In genomic region chr16:81454044-81454443, GRCh38 we compare ENCODE assay signal across 29 cellular contexts.
"Had no signal": no experiment of that assay in that cellular context is flagged by ENCODE, and none has a peak within 500 bp of the region (broad histone marks: within the 10 kb centered on the region; RNA-seq: fewer than 3 reads in every experiment).

No MANE protein-coding gene starts in this region.

- H3K9me3 ChIP-seq: colonic mucosa, gastrocnemius medialis, left ventricle myocardium inferior, pancreas, prostate gland, stomach, thyroid gland had no signal

- H3K27me3 Mint-ChIP-seq: activated CD4-positive, alpha-beta memory T cell treated with anti-CD3 and anti-CD28 coated beads, Interleukin-2, amount 10 ng/mL, durations not matched to agents 7 days and 5 days; activated CD4-positive, alpha-beta T cell treated with anti-CD3 and anti-CD28 coated beads, Interleukin-2, amount 10 ng/mL, durations not matched to agents 7 days and 5 days; activated CD8-positive, alpha-beta memory T cell treated with anti-CD3 and anti-CD28 coated beads, Interleukin-2, amount 10 ng/mL, durations not matched to agents 7 days and 5 days; activated naive CD8-positive, alpha-beta T cell; stimulated activated memory B cell treated with anti-CD40 and anti-IgM and Interleukin-4, amounts not matched to agents 10 μg/mL and 1 μg/mL and 100 μg/mL, for 72 hours had no signal

- H3K4me3 Mint-ChIP-seq: activated CD4-positive, alpha-beta memory T cell treated with anti-CD3 and anti-CD28 coated beads, Interleukin-2, amount 10 ng/mL, durations not matched to agents 7 days and 5 days; activated CD4-positive, alpha-beta T cell treated with anti-CD3 and anti-CD28 coated beads, Interleukin-2, amount 10 ng/mL, durations not matched to agents 7 days and 5 days; activated CD8-positive, alpha-beta memory T cell treated with anti-CD3 and anti-CD28 coated beads, Interleukin-2, amount 10 ng/mL, durations not matched to agents 7 days and 5 days; activated naive CD8-positive, alpha-beta T cell; nephron; stimulated activated memory B cell treated with anti-CD40 and anti-IgM and Interleukin-4, amounts not matched to agents 10 μg/mL and 1 μg/mL and 100 μg/mL, for 72 hours; T-helper 1 cell treated with Interleukin-12 subunit alpha and Interleukin-12 subunit beta and Interleukin-4 antibody, amounts not matched to agents 30 μg/mL and 1 μg/mL, for 36 hours had no signal

- H3K27ac Mint-ChIP-seq: activated CD4-positive, alpha-beta memory T cell treated with anti-CD3 and anti-CD28 coated beads, Interleukin-2, amount 10 ng/mL, durations not matched to agents 7 days and 5 days; activated CD4-positive, alpha-beta T cell treated with anti-CD3 and anti-CD28 coated beads, Interleukin-2, amount 10 ng/mL, durations not matched to agents 7 days and 5 days; activated CD8-positive, alpha-beta memory T cell treated with anti-CD3 and anti-CD28 coated beads, Interleukin-2, amount 10 ng/mL, durations not matched to agents 7 days and 5 days; activated naive CD8-positive, alpha-beta T cell; nephron; T-helper 1 cell treated with Interleukin-12 subunit alpha and Interleukin-12 subunit beta and Interleukin-4 antibody, amounts not matched to agents 30 μg/mL and 1 μg/mL, for 36 hours had no signal

- H3K9me3 Mint-ChIP-seq: nephron had no signal

- ATAC-seq: activated CD8-positive, alpha-beta memory T cell treated with anti-CD3 and anti-CD28 coated beads, Interleukin-2, amount 10 ng/mL, durations not matched to agents 7 days and 5 days; gastrocnemius medialis; pancreas; stimulated activated memory B cell treated with anti-CD40 and anti-IgM and Interleukin-4, amounts not matched to agents 10 μg/mL and 1 μg/mL and 100 μg/mL, for 72 hours had no signal

- DNase-seq: activated CD4-positive, alpha-beta memory T cell treated with anti-CD3 and anti-CD28 coated beads, Interleukin-2, amount 10 ng/mL, durations not matched to agents 7 days and 5 days; activated CD4-positive, alpha-beta T cell treated with anti-CD3 and anti-CD28 coated beads, Interleukin-2, amount 10 ng/mL, durations not matched to agents 7 days and 5 days; activated CD4-positive, CD25-positive, alpha-beta regulatory T cell treated with anti-CD3 and anti-CD28 coated beads, Interleukin-2, amount 50 U/mL, for 72 hours; activated CD8-positive, alpha-beta memory T cell treated with anti-CD3 and anti-CD28 coated beads, Interleukin-2, amount 10 ng/mL, durations not matched to agents 7 days and 5 days; activated effector memory CD4-positive, alpha-beta T cell treated with Interleukin-2 at 50 U/mL for 16 hours; activated naive CD4-positive, alpha-beta T cell treated with Interleukin-2 at 50 U/mL for 16 hours; anterior cingulate cortex; colonic mucosa; dorsolateral prefrontal cortex; effector memory CD4-positive, alpha-beta T cell; erythroblast; gastrocnemius medialis; glutamatergic neuron; left ventricle myocardium inferior; pancreas; retina; stimulated activated CD4-positive, alpha-beta T cell treated with anti-CD3 and anti-CD28 coated beads, Interleukin-1b, Interleukin-23, amount 100 ng/mL, for 48 hours; stimulated activated CD4-positive, alpha-beta T cell treated with anti-CD3 and anti-CD28 coated beads, Interleukin-4, amount 100 ng/mL, for 4 hours; stimulated activated CD8-positive, alpha-beta memory T cell treated with anti-CD3 and anti-CD28 coated beads, Interleukin-4, amount 100 ng/mL, for 48 hours; stomach; SW 1271; T1000; thyroid gland; WERI-Rb-1 had no signal
